15 cellular contexts compared by ENCODE assay signal in the genomic region with DNA sequence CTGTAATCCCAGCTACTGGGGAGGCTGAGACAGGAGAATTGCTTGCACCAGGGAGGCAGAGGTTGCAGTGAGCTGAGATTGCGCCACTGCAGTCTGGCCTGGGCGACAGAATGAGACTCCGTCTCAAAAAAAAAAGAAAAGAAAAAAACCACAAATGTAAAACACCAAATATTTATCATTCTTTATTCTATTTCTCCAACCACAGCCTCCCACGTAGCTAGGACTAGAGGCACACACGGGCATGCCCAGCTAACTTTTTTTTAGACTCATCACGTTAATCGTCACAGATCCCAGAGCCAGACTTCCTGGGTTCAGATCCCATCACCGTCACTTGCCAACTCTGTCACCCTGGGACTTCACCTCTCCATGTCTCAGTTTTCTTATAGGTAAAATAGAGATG. TPM values are rescaled to one million over a fixed set of nuclear protein-coding genes. Genes with fewer than 3 reads are reported as not detected.
"Had no signal": no experiment of that assay in that cellular context is flagged by ENCODE, and none has a peak within 500 bp of the region (broad histone marks: within the 10 kb centered on the region; RNA-seq: fewer than 3 reads in every experiment).

No MANE protein-coding gene starts in this region.

- H3K9me3 ChIP-seq: breast epithelium, esophagus squamous epithelium, lower lobe of right lung, tibial nerve had no signal

- DNase-seq: activated CD4-positive, alpha-beta T cell treated with anti-CD3 and anti-CD28 coated beads, Interleukin-2, amount 10 ng/mL, durations not matched to agents 24 days and 14 days; activated CD8-positive, alpha-beta memory T cell treated with anti-CD3 and anti-CD28 coated beads for 24 hours; activated naive CD4-positive, alpha-beta T cell treated with anti-CD3 and anti-CD28 coated beads for 36 hours; amniotic stem cell; esophagus squamous epithelium; hypothalamus; lower lobe of right lung; midbrain; posterior cingulate gyrus; small intestine had no signal

- H3K9ac ChIP-seq: neural progenitor cell had no signal

- H3K4me3 ChIP-seq: breast epithelium, esophagus squamous epithelium, lower lobe of right lung, neural progenitor cell, tibial nerve had no signal

- H3K4me3 Mint-ChIP-seq: activated CD4-positive, alpha-beta T cell treated with anti-CD3 and anti-CD28 coated beads, Interleukin-2, amount 10 ng/mL, durations not matched to agents 24 days and 14 days; activated naive CD4-positive, alpha-beta T cell treated with anti-CD3 and anti-CD28 coated beads for 36 hours; neural progenitor cell; stimulated activated memory B cell treated with anti-CD40 and anti-IgM and Interleukin-4, amounts not matched to agents 10 μg/mL and 1 μg/mL and 100 μg/mL, for 72 hours had no signal

- H3K4me1 ChIP-seq: breast epithelium, lower lobe of right lung, neural progenitor cell, tibial nerve had no signal

- H3K27me3 ChIP-seq: breast epithelium, esophagus squamous epithelium, neural progenitor cell, tibial nerve had no signal

- H2AFZ ChIP-seq: neural progenitor cell had no signal

- H3K9me3 Mint-ChIP-seq: activated CD4-positive, alpha-beta T cell treated with anti-CD3 and anti-CD28 coated beads, Interleukin-2, amount 10 ng/mL, durations not matched to agents 24 days and 14 days; activated naive CD4-positive, alpha-beta T cell treated with anti-CD3 and anti-CD28 coated beads for 36 hours; neural progenitor cell; stimulated activated memory B cell treated with anti-CD40 and anti-IgM and Interleukin-4, amounts not matched to agents 10 μg/mL and 1 μg/mL and 100 μg/mL, for 72 hours had no signal

- H3K4me1 Mint-ChIP-seq: activated CD4-positive, alpha-beta T cell treated with anti-CD3 and anti-CD28 coated beads, Interleukin-2, amount 10 ng/mL, durations not matched to agents 24 days and 14 days; neural progenitor cell; stimulated activated memory B cell treated with anti-CD40 and anti-IgM and Interleukin-4, amounts not matched to agents 10 μg/mL and 1 μg/mL and 100 μg/mL, for 72 hours had no signal

- H3K4me2 ChIP-seq: neural progenitor cell had no signal

- H3K27me3 Mint-ChIP-seq: activated CD4-positive, alpha-beta T cell treated with anti-CD3 and anti-CD28 coated beads, Interleukin-2, amount 10 ng/mL, durations not matched to agents 24 days and 14 days; stimulated activated memory B cell treated with anti-CD40 and anti-IgM and Interleukin-4, amounts not matched to agents 10 μg/mL and 1 μg/mL and 100 μg/mL, for 72 hours had no signal

- ATAC-seq: lower lobe of right lung; stimulated activated memory B cell treated with anti-CD40 and anti-IgM and Interleukin-4, amounts not matched to agents 10 μg/mL and 1 μg/mL and 100 μg/mL, for 72 hours had no signal

- H3K27ac ChIP-seq: breast epithelium, esophagus squamous epithelium, lower lobe of right lung, neural progenitor cell, tibial nerve had no signal

- H3K36me3 ChIP-seq: neural progenitor cell had no signal

- H3K27ac Mint-ChIP-seq: activated CD4-positive, alpha-beta T cell treated with anti-CD3 and anti-CD28 coated beads, Interleukin-2, amount 10 ng/mL, durations not matched to agents 24 days and 14 days; activated naive CD4-positive, alpha-beta T cell treated with anti-CD3 and anti-CD28 coated beads for 36 hours; neural progenitor cell; stimulated activated memory B cell treated with anti-CD40 and anti-IgM and Interleukin-4, amounts not matched to agents 10 μg/mL and 1 μg/mL and 100 μg/mL, for 72 hours had no signal

- FAIRE-seq: colon, small intestine had no signal

RNA-seq across cellular contexts. Expression of a gene that starts 44.6 kb away (rescaled TPM):
- total RNA-seq: lower lobe of right lung, tibial nerve had no signal
